ENCODE assay signal across 10 cellular contexts in the genomic region with DNA sequence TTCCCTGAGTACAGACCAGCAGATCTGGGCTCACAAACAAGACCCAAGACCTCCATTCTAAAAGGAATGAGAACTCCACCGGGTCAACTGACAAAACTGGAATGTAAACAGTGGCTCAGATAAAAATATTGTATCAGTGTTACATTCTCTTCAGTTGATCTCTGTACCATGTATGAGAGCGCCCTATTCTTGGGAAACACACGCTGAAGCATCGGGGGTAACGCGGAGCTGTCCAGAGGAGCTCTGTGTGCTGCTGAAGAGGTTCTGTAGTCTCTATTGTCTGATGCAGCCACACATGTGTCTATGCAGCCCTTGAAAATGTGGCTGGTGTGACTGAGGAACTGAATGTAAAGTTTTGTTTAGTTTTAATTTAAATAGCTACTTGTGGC. TPM values are rescaled to one million over a fixed set of nuclear protein-coding genes. Genes with fewer than 3 reads are reported as not detected.
DNase-seq lines count a peak whose midpoint lies in the region; ATAC-seq and TF ChIP-seq lines count a peak whose summit lies in the region.
"Had no signal": no experiment of that assay in that cellular context is flagged by ENCODE, and none has a peak within 500 bp of the region (broad histone marks: within the 10 kb centered on the region; RNA-seq: fewer than 3 reads in every experiment).

No MANE protein-coding gene starts in this region.

- peaks cover 98% of the 10 kb centered on the region for H3K79me2 ChIP-seq in mammary epithelial cell (ENCODE audit: insufficient read depth, low read length)

- H3K9me3 Mint-ChIP-seq in MCF 10A (ENCODE audit: unreplicated experiment) (no peaks in the 10 kb centered on the region), endodermal cell (peaks cover 2% of the 10 kb centered on the region), Calu3 (ENCODE audit: low read depth, unreplicated experiment) (no peaks in the 10 kb centered on the region)

- TF ChIP-seq CTCF in MCF 10A (IDR thresholded peaks at IDR 0.05; ENCODE audit: unreplicated experiment) (no peak), mammary epithelial cell (conservative IDR thresholded peaks at IDR 0.05 in 1 of 2, IDR thresholded peaks at IDR 0.05 in 1 of 2; ENCODE audit: extremely low read depth in 1 of 2, insufficient read depth in 1 of 2, low read depth in 1 of 2, low read length in 2 of 2) (no peak), endodermal cell (conservative IDR thresholded peaks at IDR 0.05) (no peak), vagina (IDR thresholded peaks at IDR 0.05) (no peak), Calu3 (IDR thresholded peaks at IDR 0.05; ENCODE audit: unreplicated experiment) (no peak)

- H3K36me3 Mint-ChIP-seq in MCF 10A (ENCODE audit: insufficient read depth, unreplicated experiment) (peaks cover 52% of the 10 kb centered on the region), endodermal cell (ENCODE audit: low read depth) (peaks cover 11% of the 10 kb centered on the region), Calu3 (ENCODE audit: insufficient read depth, unreplicated experiment) (no peaks in the 10 kb centered on the region)

- dilution Hi-C loops in mammary epithelial cell (cut with HindIII; ENCODE audit: low sequenced_read_pairs), result no loop called here

- H3K4me1 Mint-ChIP-seq in MCF 10A (ENCODE audit: insufficient read depth, unreplicated experiment), result peaks cover 79% of the 10 kb centered on the region
- H3K4me1 Mint-ChIP-seq in endodermal cell, result peaks cover 25% of the 10 kb centered on the region
- H3K4me1 Mint-ChIP-seq in Calu3 (ENCODE audit: low read depth, unreplicated experiment), result peaks cover 44% of the 10 kb centered on the region

- H3K9me3 ChIP-seq in mammary epithelial cell (replicated peaks; ENCODE audit: insufficient read depth, low read length) (no peaks in the 10 kb centered on the region), endodermal cell (ENCODE audit: control insufficient read depth, low read length) (peaks cover 6% of the 10 kb centered on the region), mucosa of rectum (ENCODE audit: control insufficient read depth in 2 of 2, low read length in 2 of 2) (no peaks in the 10 kb centered on the region), vagina (no peaks in the 10 kb centered on the region)

- H3K4me1 ChIP-seq in mammary epithelial cell (ENCODE audit: insufficient read depth, low read length) (peaks cover 34% of the 10 kb centered on the region), endodermal cell (ENCODE audit: control insufficient read depth, insufficient read depth, low read length) (peaks cover 6% of the 10 kb centered on the region), mucosa of rectum (ENCODE audit: control insufficient read depth in 2 of 2, insufficient read depth in 2 of 2, low read length in 2 of 2) (peaks cover 26 to 38% of the 10 kb centered on the region in 2 donors), vagina (peaks cover 81% of the 10 kb centered on the region)

- CTCF ChIA-PET in MCF 10A (lab: Yijun Ruan, JAX) (interaction anchor here (0.7 to 2.2 kb wide), 3 partner anchors 12 to 267 kb away, joined by 3 to 9 read pairs (median 5); no protein-coding TSS in a partner anchor), mammary epithelial cell (lab: Charles Lee; ENCODE audit: low non-redundant PET) (no interaction called here), Calu3 (lab: Charles Lee) (no interaction called here)

- H2AFZ ChIP-seq in mammary epithelial cell (ENCODE audit: low read depth, low read length), result no peak overlapping the region

- no peaks in the 10 kb centered on the region for H4K20me1 ChIP-seq in mammary epithelial cell (ENCODE audit: insufficient read depth, low read length)

- no peak for DNase-seq in MCF 10A (ENCODE audit: unreplicated experiment)
- no peak for DNase-seq in mammary epithelial cell
- peak; percentile 26 for DNase-seq in endodermal cell
- peak in 1 of 2 donors; percentile 25 for DNase-seq in vagina (ENCODE audit: extremely low spot score in 2 of 2)
- DNase-seq in Calu3, result no peak
- no peak for DNase-seq in NCI-H1417 treated with DMSO at 0.1 percent for 48 hours (lab: John Stamatoyannopoulos, UW)
- DNase-seq: cortex of kidney, NCI-H187 treated with DMSO at 0.1 percent for 48 hours had no signal

- intact Hi-C loops in MCF 10A (cut with micrococcal nuclease), result no loop called here
- intact Hi-C loops in mammary epithelial cell (cut with micrococcal nuclease), result no loop called here
- intact Hi-C loops in vagina (cut with DNase I), result loop anchor here (5.0 kb wide), 1 partner anchor 39 kb away; the partner anchor contains the start of gene HIPK2
- intact Hi-C loops in Calu3 (cut with micrococcal nuclease; ENCODE audit: unreplicated experiment), result no loop called here

- BruUV-seq in MCF 10A (replicated peaks; lab: Mats Ljungman, UMichigan), result no TSS peak
- BruUV-seq in mammary epithelial cell (replicated peaks; lab: Mats Ljungman, UMichigan), result no TSS peak
- no TSS peak for BruUV-seq in Calu3 (replicated peaks; lab: Mats Ljungman, UMichigan)

- H3K9ac ChIP-seq in mammary epithelial cell (ENCODE audit: insufficient read depth, low read length) (no peak overlapping the region), endodermal cell (ENCODE audit: extremely low read depth, low read length, poor library complexity, severe bottlenecking) (no peak overlapping the region), mucosa of rectum (ENCODE audit: low read depth in 1 of 2, low read length in 2 of 2) (no peak overlapping the region)

- in situ Hi-C loops in mammary epithelial cell (cut with MboI; ENCODE audit: low sequenced_read_pairs in 2 of 2), result no loop called here

- POLR2A ChIA-PET in MCF 10A (lab: Yijun Ruan, JAX), result interaction anchor here (5.8 kb wide), 1 partner anchor 11 kb away, joined by 35 read pairs; no protein-coding TSS in a partner anchor

- no peak for ATAC-seq in HG03159 (IDR thresholded peaks at IDR 0.05; ENCODE audit: unreplicated experiment)

- H3K27me3 ChIP-seq in mammary epithelial cell (ENCODE audit: insufficient read depth, low read length) (no peaks in the 10 kb centered on the region), endodermal cell (ENCODE audit: control insufficient read depth, insufficient read depth, low read length, poor library complexity, severe bottlenecking) (no peaks in the 10 kb centered on the region), mucosa of rectum (ENCODE audit: control insufficient read depth in 2 of 2, insufficient read depth in 2 of 2, low read length in 2 of 2) (no peaks in the 10 kb centered on the region), vagina (no peaks in the 10 kb centered on the region)

- no peaks in the 10 kb centered on the region for H3K36me3 ChIP-seq in mammary epithelial cell (ENCODE audit: insufficient read depth, low read length)
- peaks cover 17% of the 10 kb centered on the region for H3K36me3 ChIP-seq in endodermal cell (ENCODE audit: control insufficient read depth, insufficient read depth, low read length)
- peaks cover 0 to 2% of the 10 kb centered on the region in 2 donors for H3K36me3 ChIP-seq in mucosa of rectum (ENCODE audit: control insufficient read depth in 2 of 2, insufficient read depth in 2 of 2, low read length in 2 of 2)
- H3K36me3 ChIP-seq in vagina, result no peaks in the 10 kb centered on the region

- WGBS in mammary epithelial cell (ENCODE audit: low coverage, missing lambda C conversion rate), result 98% methylated on average over 6 of the region's 6 CpGs
- WGBS in endodermal cell (ENCODE audit: insufficient coverage in 1 of 2, insufficient read length in 1 of 2), 2 experiments, result 91 to 93% methylated on average over 6 of the region's 6 CpGs

- no peak overlapping the region for H3K4me3 Mint-ChIP-seq in MCF 10A (ENCODE audit: unreplicated experiment)
- H3K4me3 Mint-ChIP-seq in endodermal cell, result no peak overlapping the region
- no peak overlapping the region for H3K4me3 Mint-ChIP-seq in Calu3 (ENCODE audit: low read depth, unreplicated experiment)

- H3K4me2 ChIP-seq in mammary epithelial cell (ENCODE audit: insufficient read depth, low read depth, low read length), result no peak overlapping the region

- H3K27ac Mint-ChIP-seq in MCF 10A (ENCODE audit: low read depth, unreplicated experiment) (peak overlapping the region; percentile 87), endodermal cell (no peak overlapping the region), Calu3 (ENCODE audit: unreplicated experiment) (no peak overlapping the region)

- H3K27ac ChIP-seq in mammary epithelial cell (ENCODE audit: insufficient read depth, low read depth, low read length) (no peak overlapping the region), endodermal cell (ENCODE audit: low read depth, low read length) (no peak overlapping the region), mucosa of rectum (ENCODE audit: low read depth in 2 of 2, low read length in 2 of 2) (peak overlapping the region; percentile 63 to 77), vagina (peak overlapping the region; percentile 55)

- TF ChIP-seq POLR2A in vagina (IDR thresholded peaks at IDR 0.05), result no peak

- no peak overlapping the region for H3K4me3 ChIP-seq in mammary epithelial cell (replicated peaks in 1 of 3; ENCODE audit: insufficient read depth in 1 of 3, low read depth in 2 of 3, low read length in 3 of 3)
- no peak overlapping the region for H3K4me3 ChIP-seq in endodermal cell (ENCODE audit: low read length)
- no peak overlapping the region for H3K4me3 ChIP-seq in mucosa of rectum (ENCODE audit: low read length in 2 of 2)
- no peak overlapping the region for H3K4me3 ChIP-seq in vagina

- H3K27me3 Mint-ChIP-seq in MCF 10A (ENCODE audit: insufficient read depth, unreplicated experiment), result no peaks in the 10 kb centered on the region
- H3K27me3 Mint-ChIP-seq in endodermal cell (ENCODE audit: insufficient read depth), result no peaks in the 10 kb centered on the region
- H3K27me3 Mint-ChIP-seq in Calu3 (ENCODE audit: unreplicated experiment), result no peaks in the 10 kb centered on the region

RNA-seq across cellular contexts. Expression of gene HIPK2, which starts 39.7 kb away (rescaled TPM):
- total RNA-seq in MCF 10A (2022) (64.3 and 93.9 TPM in 2 replicates), mammary epithelial cell (10 to 100 TPM; 31.0 to 58.3 TPM), endodermal cell (100 to 1,000 TPM in 1 of 2 donors, 10 to 100 TPM in 1; 95.1 to 125 TPM), vagina (21.9 TPM), Calu3 (2022) (30.9 and 33.4 TPM in 2 replicates)
- polyA plus RNA-seq in mammary epithelial cell, result 26.4 TPM
- polyA minus RNA-seq in mammary epithelial cell, result 68.5 TPM
- 32.0 TPM for polyA plus RNA-seq in endodermal cell (2013, experiment 1 of 2)
- polyA plus RNA-seq in endodermal cell (2013, experiment 2 of 2), result 35.9 TPM

Comparison
In these comparisons a context has a peak if more than half of its experiments do, and no peak if none do; other contexts are left out.
1. H3K27ac ChIP-seq: peak in mucosa of rectum (2 of 2) and vagina (single experiment); none in mammary epithelial cell (single experiment) and endodermal cell (single experiment).